ENCODE assay signal across 8 cellular contexts in genomic region chr16:87950765-87951549, GRCh38. TPM values are rescaled to one million over a fixed set of nuclear protein-coding genes. Genes with fewer than 3 reads are reported as not detected.
DNase-seq lines count a peak whose midpoint lies in the region; ATAC-seq and TF ChIP-seq lines count a peak whose summit lies in the region.

A gene with protein sequence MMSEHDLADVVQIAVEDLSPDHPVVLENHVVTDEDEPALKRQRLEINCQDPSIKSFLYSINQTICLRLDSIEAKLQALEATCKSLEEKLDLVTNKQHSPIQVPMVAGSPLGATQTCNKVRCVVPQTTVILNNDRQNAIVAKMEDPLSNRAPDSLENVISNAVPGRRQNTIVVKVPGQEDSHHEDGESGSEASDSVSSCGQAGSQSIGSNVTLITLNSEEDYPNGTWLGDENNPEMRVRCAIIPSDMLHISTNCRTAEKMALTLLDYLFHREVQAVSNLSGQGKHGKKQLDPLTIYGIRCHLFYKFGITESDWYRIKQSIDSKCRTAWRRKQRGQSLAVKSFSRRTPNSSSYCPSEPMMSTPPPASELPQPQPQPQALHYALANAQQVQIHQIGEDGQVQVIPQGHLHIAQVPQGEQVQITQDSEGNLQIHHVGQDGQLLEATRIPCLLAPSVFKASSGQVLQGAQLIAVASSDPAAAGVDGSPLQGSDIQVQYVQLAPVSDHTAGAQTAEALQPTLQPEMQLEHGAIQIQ (plus strand): TSS chr16:87951434. CDS start chr16:87975116, 23,682 bp downstream.

- ATAC-seq in GM19351 (IDR thresholded peaks at IDR 0.05; ENCODE audit: unreplicated experiment), result peak; percentile 87
- peak; percentile 81 for ATAC-seq in HG03521 (IDR thresholded peaks at IDR 0.05; ENCODE audit: unreplicated experiment)
- peak; percentile 85 for ATAC-seq in left colon

- DNase-seq in CD14-positive monocyte (ENCODE audit: low spot score) (peak; percentile 97), NCI-H69 (lab: John Stamatoyannopoulos, UW) (peak; percentile 97), cortex of kidney (lab: John Stamatoyannopoulos, UW) (peak; percentile 96), left colon (peak; percentile 97 to 99)
- peak; percentile 98 for DNase-seq in activated CD4-positive, alpha-beta T cell treated with anti-CD3 and anti-CD28 coated beads, Interleukin-2, amount 10 ng/mL, durations not matched to agents 7 days and 5 days
- DNase-seq in stimulated activated CD4-positive, alpha-beta T cell treated with anti-CD3 and anti-CD28 coated beads, Interleukin-1b, Interleukin-23, amount 100 ng/mL, for 48 hours, result peak; percentile 99

- H3K27me3 Mint-ChIP-seq in CD14-positive monocyte (ENCODE audit: low read depth in 3 of 3), result peaks cover 0 to 5% (median 0%) of the 10 kb centered on the region in 3 donors
- H3K27me3 Mint-ChIP-seq in activated CD4-positive, alpha-beta T cell treated with anti-CD3 and anti-CD28 coated beads, Interleukin-2, amount 10 ng/mL, durations not matched to agents 7 days and 5 days, result no peaks in the 10 kb centered on the region

- POLR2A ChIA-PET in activated CD4-positive, alpha-beta T cell treated with anti-CD3 and anti-CD28 coated beads, Interleukin-2, amount 10 ng/mL, durations not matched to agents 7 days and 5 days (lab: Charles Lee), result interaction anchor here (0.6 to 0.8 kb wide), 3 partner anchors 10 to 1604 kb away, joined by 3 read pairs; no protein-coding TSS in a partner anchor

- peak within 1 kb of the TSS; percentile 84 to 94 for H3K4me3 Mint-ChIP-seq in CD14-positive monocyte
- H3K4me3 Mint-ChIP-seq in activated CD4-positive, alpha-beta T cell treated with anti-CD3 and anti-CD28 coated beads, Interleukin-2, amount 10 ng/mL, durations not matched to agents 7 days and 5 days, result peak within 1 kb of the TSS; percentile 91

- intact Hi-C loops in CD14-positive monocyte (cut with micrococcal nuclease), result loop anchor here (5.0 to 10.0 kb wide), 2 partner anchors 36 to 754 kb away; partner anchors contain the start of genes CTU2 (in 1 of the 2) and RNF166 (in 1 of the 2)
- intact Hi-C loops in left colon (cut with DNase I, micrococcal nuclease), result no loop called here

- no peak for TF ChIP-seq CTCF in CD14-positive monocyte (IDR thresholded peaks at IDR 0.05)

- no peaks in the 10 kb centered on the region for H3K9me3 Mint-ChIP-seq in CD14-positive monocyte
- peaks cover 2% of the 10 kb centered on the region for H3K9me3 Mint-ChIP-seq in activated CD4-positive, alpha-beta T cell treated with anti-CD3 and anti-CD28 coated beads, Interleukin-2, amount 10 ng/mL, durations not matched to agents 7 days and 5 days

- H3K36me3 Mint-ChIP-seq in CD14-positive monocyte, result peaks cover 10 to 11% of the 10 kb centered on the region in 2 donors
- H3K36me3 Mint-ChIP-seq in activated CD4-positive, alpha-beta T cell treated with anti-CD3 and anti-CD28 coated beads, Interleukin-2, amount 10 ng/mL, durations not matched to agents 7 days and 5 days (ENCODE audit: low read depth), result peaks cover 25% of the 10 kb centered on the region

- CTCF ChIA-PET in activated CD4-positive, alpha-beta T cell treated with anti-CD3 and anti-CD28 coated beads, Interleukin-2, amount 10 ng/mL, durations not matched to agents 7 days and 5 days (lab: Charles Lee), result interaction anchor here (0.8 to 3.7 kb wide), 5 partner anchors 10 to 171 kb away, joined by 3 to 25 read pairs (median 4); no protein-coding TSS in a partner anchor

- H3K4me1 Mint-ChIP-seq in CD14-positive monocyte, result peaks cover 68% of the 10 kb centered on the region
- peaks cover 71% of the 10 kb centered on the region for H3K4me1 Mint-ChIP-seq in activated CD4-positive, alpha-beta T cell treated with anti-CD3 and anti-CD28 coated beads, Interleukin-2, amount 10 ng/mL, durations not matched to agents 7 days and 5 days

- H3K27ac Mint-ChIP-seq in CD14-positive monocyte, result peak within 1 kb of the TSS; percentile 97 to 100 (median 99)
- peak within 1 kb of the TSS; percentile 99 for H3K27ac Mint-ChIP-seq in activated CD4-positive, alpha-beta T cell treated with anti-CD3 and anti-CD28 coated beads, Interleukin-2, amount 10 ng/mL, durations not matched to agents 7 days and 5 days

RNA-seq across cellular contexts. Expression of the gene that starts here (rescaled TPM):
- 10 to 100 TPM; 10.1 to 11.7 TPM for polyA plus RNA-seq in CD14-positive monocyte
- 10 to 100 TPM; 43.2 to 45.5 TPM for total RNA-seq in activated CD4-positive, alpha-beta T cell treated with anti-CD3 and anti-CD28 coated beads, Interleukin-2, amount 10 ng/mL, durations not matched to agents 7 days and 5 days
- total RNA-seq in left colon, result 10 to 100 TPM; 19.5 to 20.2 TPM

Comparison
In these comparisons a context has a peak if more than half of its experiments do, and no peak if none do; other contexts are left out.
1. Peak in every context shown above with its lines: DNase-seq and ATAC-seq.
2. intact Hi-C loops: an anchor here in CD14-positive monocyte (5.0 to 10.0 kb wide); none called in left colon.